8 cellular contexts compared by ENCODE assay signal in genomic region chr17:43940630-43941029, GRCh38. TPM values are rescaled to one million over a fixed set of nuclear protein-coding genes. Genes with fewer than 3 reads are reported as not detected.
DNase-seq lines count a peak whose midpoint lies in the region; ATAC-seq and TF ChIP-seq lines count a peak whose summit lies in the region.

No MANE protein-coding gene starts in this region.

- peak; percentile 17 for DNase-seq in stimulated activated CD4-positive, alpha-beta T cell treated with anti-CD3 and anti-CD28 coated beads, Interleukin-4, amount 100 ng/mL, for 24 hours
- no peak for DNase-seq in stimulated activated CD4-positive, alpha-beta T cell treated with anti-CD3 and anti-CD28 coated beads, Interleukin-4, amount 100 ng/mL, for 4 hours
- DNase-seq in NCI-H69 (lab: John Stamatoyannopoulos, UW), result peak; percentile 55
- DNase-seq in coronary artery (ENCODE audit: low spot score), result no peak
- peak; percentile 66 for DNase-seq in retina
- DNase-seq in GM13976 (ENCODE audit: low spot score), result no peak

- in situ Hi-C loops in GM13976 (cut with MboI; ENCODE audit: low sequenced_read_pairs, unreplicated experiment), result loop anchor here (10.0 to 25.0 kb wide), 2 partner anchors 54 to 222 kb away; partner anchors contain the start of gene ASB16

- no peak overlapping the region for H3K4me3 ChIP-seq in coronary artery

- TF ChIP-seq CTCF in coronary artery (IDR thresholded peaks at IDR 0.05) (peak; percentile 20), GM13976 (IDR thresholded peaks at IDR 0.05; ENCODE audit: borderline replicate concordance, control extremely low read depth, extremely low read depth, insufficient read depth, missing control alignments) (no peak)

- H3K27ac ChIP-seq in coronary artery, result no peak overlapping the region

- ATAC-seq in esophagus mucosa (no peak), GM19463 (IDR thresholded peaks at IDR 0.05; ENCODE audit: unreplicated experiment) (no peak)

RNA-seq across cellular contexts. Expression of gene PPY, which starts 1.6 kb away (rescaled TPM):
- not detected for total RNA-seq in esophagus mucosa

RNA-seq across cellular contexts. Expression of gene PYY, which starts 13.1 kb away (rescaled TPM):
- total RNA-seq in esophagus mucosa, result not detected

RNA-seq across cellular contexts. Expression of gene MPP2, which starts 33.3 kb away (rescaled TPM):
- 0.32 TPM for total RNA-seq in esophagus mucosa

Comparison
In these comparisons a context has a peak if more than half of its experiments do, and no peak if none do; other contexts are left out.
1. DNase-seq: peak in stimulated activated CD4-positive, alpha-beta T cell treated with anti-CD3 and anti-CD28 coated beads, Interleukin-4, amount 100 ng/mL, for 24 hours (single experiment), NCI-H69 (single experiment) and retina (single experiment); none in stimulated activated CD4-positive, alpha-beta T cell treated with anti-CD3 and anti-CD28 coated beads, Interleukin-4, amount 100 ng/mL, for 4 hours (0 of 2), coronary artery (single experiment) and GM13976 (single experiment).